1 cellular context compared by ENCODE assay signal in the genomic region with DNA sequence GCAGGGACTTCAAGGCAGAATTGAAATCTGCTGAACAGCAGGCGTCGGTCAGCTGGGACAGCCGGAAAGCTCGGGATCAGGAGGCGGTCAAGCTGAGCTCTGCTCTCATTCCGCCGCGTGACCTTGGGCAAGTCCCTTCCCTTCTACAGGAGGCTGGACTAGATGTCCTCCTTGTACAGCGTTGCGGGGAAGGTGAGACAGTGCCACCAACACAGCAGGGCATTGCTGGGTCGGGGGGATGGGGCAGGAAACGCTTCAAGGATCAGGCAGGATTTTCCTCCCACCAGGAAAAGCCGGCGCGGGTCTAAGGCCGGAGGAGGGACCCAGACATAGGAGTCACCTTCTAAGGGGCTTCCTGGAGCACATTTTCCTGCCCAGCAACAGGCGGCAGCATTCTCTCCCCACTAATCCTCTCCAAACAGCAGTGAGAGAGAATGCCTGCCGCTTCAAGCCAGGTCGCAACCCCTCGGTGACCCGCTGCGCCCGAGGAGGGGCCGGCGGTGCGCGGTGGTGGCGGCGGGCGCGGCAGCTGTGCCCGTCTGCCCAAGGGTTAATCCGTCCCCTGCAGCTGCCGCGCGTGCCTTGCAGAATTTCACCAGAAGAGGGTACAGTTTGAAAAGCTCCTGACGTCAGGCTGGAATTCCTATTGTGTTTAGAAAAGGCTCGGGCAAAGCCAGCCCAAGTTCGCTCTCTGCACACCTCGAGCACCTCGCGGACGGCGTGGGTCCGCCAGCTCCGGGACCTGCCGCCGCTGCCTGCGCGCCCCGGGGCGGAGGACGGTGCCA.
A peak's percentile ranks its signal among the peaks of the same experiment; 100 is the strongest.
TF ChIP-seq lines count a peak whose summit lies in the region.

A gene with protein sequence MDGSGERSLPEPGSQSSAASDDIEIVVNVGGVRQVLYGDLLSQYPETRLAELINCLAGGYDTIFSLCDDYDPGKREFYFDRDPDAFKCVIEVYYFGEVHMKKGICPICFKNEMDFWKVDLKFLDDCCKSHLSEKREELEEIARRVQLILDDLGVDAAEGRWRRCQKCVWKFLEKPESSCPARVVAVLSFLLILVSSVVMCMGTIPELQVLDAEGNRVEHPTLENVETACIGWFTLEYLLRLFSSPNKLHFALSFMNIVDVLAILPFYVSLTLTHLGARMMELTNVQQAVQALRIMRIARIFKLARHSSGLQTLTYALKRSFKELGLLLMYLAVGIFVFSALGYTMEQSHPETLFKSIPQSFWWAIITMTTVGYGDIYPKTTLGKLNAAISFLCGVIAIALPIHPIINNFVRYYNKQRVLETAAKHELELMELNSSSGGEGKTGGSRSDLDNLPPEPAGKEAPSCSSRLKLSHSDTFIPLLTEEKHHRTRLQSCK (plus strand): TSS at position 644 of the 785 bp plus-strand sequence. CDS start 493 bp downstream, outside the sequence.

TF ChIP-seq in A549, 52 proteins besides CTCF, POLR2A, EP300 and RAD21 (continued from another document):
- TF ChIP-seq JUN (IDR thresholded peaks at IDR 0.05) (peak in 1 of 2 experiments; percentile 48; a peak in 2 of 5 replicates), ZC3H11A (IDR thresholded peaks at IDR 0.05) (no peak), RCOR1 (IDR thresholded peaks at IDR 0.05; ENCODE audit: low read depth, low read length) (no peak), FOXS1 (CRISPR knock-in tag; IDR thresholded peaks at IDR 0.05) (no peak), EHF (CRISPR knock-in tag; IDR thresholded peaks at IDR 0.05) (no peak), HDAC2 (IDR thresholded peaks at IDR 0.05) (no peak), TP53 (CRISPR knock-in tag; IDR thresholded peaks at IDR 0.05) (no peak), RFX5 (IDR thresholded peaks at IDR 0.05) (peak; percentile 81), CHD2 (IDR thresholded peaks at IDR 0.05; ENCODE audit: low read length, partially characterized antibody) (no peak), FOSB (CRISPR knock-in tag; IDR thresholded peaks at IDR 0.05) (no peak), JUNB (IDR thresholded peaks at IDR 0.05) (no peak), HEYL (CRISPR knock-in tag; IDR thresholded peaks at IDR 0.05) (no peak), SREBF2 (IDR thresholded peaks at IDR 0.05) (no peak), ZFP36 (IDR thresholded peaks at IDR 0.05; ENCODE audit: borderline replicate concordance, partially characterized antibody) (no peak)
- TF ChIP-seq, protein P1, sequence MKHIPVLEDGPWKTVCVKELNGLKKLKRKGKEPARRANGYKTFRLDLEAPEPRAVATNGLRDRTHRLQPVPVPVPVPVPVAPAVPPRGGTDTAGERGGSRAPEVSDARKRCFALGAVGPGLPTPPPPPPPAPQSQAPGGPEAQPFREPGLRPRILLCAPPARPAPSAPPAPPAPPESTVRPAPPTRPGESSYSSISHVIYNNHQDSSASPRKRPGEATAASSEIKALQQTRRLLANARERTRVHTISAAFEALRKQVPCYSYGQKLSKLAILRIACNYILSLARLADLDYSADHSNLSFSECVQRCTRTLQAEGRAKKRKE (CRISPR knock-in tag; IDR thresholded peaks at IDR 0.05; ENCODE audit: low read depth), result 0 out of 2 replicates have a peak, but pooled peaks have one; percentile 9
- TF ChIP-seq, protein P2, sequence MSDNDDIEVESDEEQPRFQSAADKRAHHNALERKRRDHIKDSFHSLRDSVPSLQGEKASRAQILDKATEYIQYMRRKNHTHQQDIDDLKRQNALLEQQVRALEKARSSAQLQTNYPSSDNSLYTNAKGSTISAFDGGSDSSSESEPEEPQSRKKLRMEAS (IDR thresholded peaks at IDR 0.05), result peak; percentile 74
- TF ChIP-seq, protein P3, sequence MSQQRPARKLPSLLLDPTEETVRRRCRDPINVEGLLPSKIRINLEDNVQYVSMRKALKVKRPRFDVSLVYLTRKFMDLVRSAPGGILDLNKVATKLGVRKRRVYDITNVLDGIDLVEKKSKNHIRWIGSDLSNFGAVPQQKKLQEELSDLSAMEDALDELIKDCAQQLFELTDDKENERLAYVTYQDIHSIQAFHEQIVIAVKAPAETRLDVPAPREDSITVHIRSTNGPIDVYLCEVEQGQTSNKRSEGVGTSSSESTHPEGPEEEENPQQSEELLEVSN (IDR thresholded peaks at IDR 0.05; ENCODE audit: borderline replicate concordance, low read depth), result peak; percentile 49; the same call in 1 of the 2 replicates
